Comparison of ENCODE assay signal across 2 cellular contexts in genomic region chr6:12729467-12729866, GRCh38.
TF ChIP-seq lines count a peak whose summit lies in the region.

No MANE protein-coding gene starts in this region.

TF ChIP-seq in GM23338, 12 proteins besides CTCF, POLR2A, EP300 and RAD21 (continued from another document):
- no peak for TF ChIP-seq EZH2phosphoT487 (IDR thresholded peaks at IDR 0.05; ENCODE audit: unreplicated experiment)
- TF ChIP-seq EZH2 (IDR thresholded peaks at IDR 0.05; ENCODE audit: low read depth, unreplicated experiment): no peak
- TF ChIP-seq ZNF114 (CRISPR knock-in tag; IDR thresholded peaks at IDR 0.05): no peak
- TF ChIP-seq ETS1 (IDR thresholded peaks at IDR 0.05): no peak
- TF ChIP-seq REST (IDR thresholded peaks at IDR 0.05; ENCODE audit: unreplicated experiment): no peak
- TF ChIP-seq ZNF462 (CRISPR knock-in tag; IDR thresholded peaks at IDR 0.05): no peak
- no peak for TF ChIP-seq ZNF331 (CRISPR knock-in tag; IDR thresholded peaks at IDR 0.05; ENCODE audit: low read depth)
- TF ChIP-seq STAT1 (IDR thresholded peaks at IDR 0.05; ENCODE audit: unreplicated experiment): no peak
- TF ChIP-seq CREB1 (CRISPR knock-in tag; IDR thresholded peaks at IDR 0.05; ENCODE audit: low read depth): no peak
- no peak for TF ChIP-seq POLR2AphosphoS5 (IDR thresholded peaks at IDR 0.05; ENCODE audit: low read depth)

TF ChIP-seq in H1, 55 proteins besides CTCF, POLR2A, EP300 and RAD21 (continued from another document):
- TF ChIP-seq TAF7 (optimal IDR thresholded peaks at IDR 0.05; ENCODE audit: borderline replicate concordance, low read depth, low read length): no peak
- TF ChIP-seq CBX5 (IDR thresholded peaks at IDR 0.05; ENCODE audit: low read depth, low read length): no peak
- TF ChIP-seq POLR2AphosphoS5 (IDR thresholded peaks at IDR 0.05; ENCODE audit: low read depth, low read length): no peak
- no peak for TF ChIP-seq EZH2 (IDR thresholded peaks at IDR 0.05; ENCODE audit: low read depth, low read length, severe bottlenecking)
- TF ChIP-seq EGR1 (IDR thresholded peaks at IDR 0.05; ENCODE audit: borderline replicate concordance, low read depth, low read length): no peak
- no peak for TF ChIP-seq PHF8 (conservative IDR thresholded peaks at IDR 0.05; ENCODE audit: low read depth, low read length)
- no peak for TF ChIP-seq ZNF274 (IDR thresholded peaks at IDR 0.05; ENCODE audit: borderline replicate concordance, extremely low read depth, low read length)
- no peak for TF ChIP-seq ATF2 (IDR thresholded peaks at IDR 0.05; ENCODE audit: low read length)
- TF ChIP-seq TEAD4 (IDR thresholded peaks at IDR 0.05; ENCODE audit: low read depth, low read length): no peak
- TF ChIP-seq KDM1A (IDR thresholded peaks at IDR 0.05; ENCODE audit: borderline replicate concordance, low read length): no peak
- no peak for TF ChIP-seq ASH2L (IDR thresholded peaks at IDR 0.05; ENCODE audit: low read length)
TF ChIP-seq in H1: peak in this region for 0.
